Comparison of ENCODE assay signal across 8 cellular contexts in genomic region chr7:1065263-1066260, GRCh38. TPM values are rescaled to one million over a fixed set of nuclear protein-coding genes. Genes with fewer than 3 reads are reported as not detected.
DNase-seq lines count a peak whose midpoint lies in the region; ATAC-seq and TF ChIP-seq lines count a peak whose summit lies in the region.

No MANE protein-coding gene starts in this region.

- no peaks in the 10 kb centered on the region for H4K20me1 ChIP-seq in PC-3 (ENCODE audit: low read length)

- in situ Hi-C loops in GM13977 (cut with MboI; ENCODE audit: low pct_unique_long_range_greater_than_20kb, low sequenced_read_pairs, unreplicated experiment), result loop anchor here (10.0 kb wide), 1 partner anchor 71 kb away; no protein-coding TSS in a partner anchor

- no peak for TF ChIP-seq EP300 in esophagus muscularis mucosa (IDR thresholded peaks at IDR 0.05)

- DNase-seq in 8988T (peak; percentile 99), GM13977 (ENCODE audit: low spot score) (peak; percentile 96), PC-3 (peak; percentile 62), esophagus muscularis mucosa (ENCODE audit: extremely low spot score) (peak; percentile 96)
- DNase-seq in activated T-cell treated with anti-CD3 and anti-CD28 coated beads, Interleukin-2, amount 50 U/mL, for 1 hour, result peak; percentile 86
- DNase-seq in naive thymus-derived CD8-positive, alpha-beta T cell, result peak; percentile 65 to 90 (median 80)
- peak; percentile 76 for DNase-seq in stimulated activated naive B cell treated with anti-CD40 and anti-IgM and Interleukin-4, amounts not matched to agents 10 μg/mL and 1 μg/mL and 100 μg/mL, for 72 hours

- no peaks in the 10 kb centered on the region for H3K36me3 ChIP-seq in PC-3 (ENCODE audit: low read depth, low read length)
- no peaks in the 10 kb centered on the region for H3K36me3 ChIP-seq in esophagus muscularis mucosa

- POLR2A ChIA-PET in PC-3 (lab: Charles Lee; ENCODE audit: unreplicated experiment), result no interaction called here
- POLR2A ChIA-PET in naive thymus-derived CD8-positive, alpha-beta T cell (lab: Charles Lee), result interaction anchor here (0.9 to 2.7 kb wide), 10 partner anchors 8 to 104 kb away, joined by 3 to 36 read pairs (median 4); partner anchors contain the start of gene COX19

- TF ChIP-seq CTCF in GM13977 (IDR thresholded peaks at IDR 0.05; ENCODE audit: extremely low read depth, insufficient read depth, missing control alignments) (peak; percentile 95), PC-3 (conservative IDR thresholded peaks at IDR 0.05; ENCODE audit: low read depth, low read length) (peak; percentile 71), esophagus muscularis mucosa (IDR thresholded peaks at IDR 0.05) (peak in 2 of 3 experiments; percentile 94 to 97)

- H3K9me2 ChIP-seq in PC-3 (replicated peaks; ENCODE audit: low read length), result no peaks in the 10 kb centered on the region

- H2AFZ ChIP-seq in PC-3 (ENCODE audit: low read length), result no peak overlapping the region

- H3K27ac Mint-ChIP-seq in naive thymus-derived CD8-positive, alpha-beta T cell, result peak overlapping the region in 1 of 10 donors; percentile 15
- H3K27ac Mint-ChIP-seq in stimulated activated naive B cell treated with anti-CD40 and anti-IgM and Interleukin-4, amounts not matched to agents 10 μg/mL and 1 μg/mL and 100 μg/mL, for 72 hours, result peak overlapping the region; percentile 67

- H3K27me3 ChIP-seq in PC-3 (ENCODE audit: low read length) (no peaks in the 10 kb centered on the region), esophagus muscularis mucosa (no peaks in the 10 kb centered on the region)

- no peaks in the 10 kb centered on the region for H3K79me2 ChIP-seq in PC-3 (ENCODE audit: low read length)

- ATAC-seq in HG03342 (IDR thresholded peaks at IDR 0.05; ENCODE audit: unreplicated experiment) (peak; percentile 52), PC-3 (peak; percentile 97)
- peak; percentile 97 to 98 for ATAC-seq in naive thymus-derived CD8-positive, alpha-beta T cell
- ATAC-seq in stimulated activated naive B cell treated with anti-CD40 and anti-IgM and Interleukin-4, amounts not matched to agents 10 μg/mL and 1 μg/mL and 100 μg/mL, for 72 hours (replicated peaks), result peak; percentile 73 to 74

- H3K4me3 Mint-ChIP-seq in naive thymus-derived CD8-positive, alpha-beta T cell, result peak overlapping the region; percentile 53 to 81 (median 69)
- H3K4me3 Mint-ChIP-seq in stimulated activated naive B cell treated with anti-CD40 and anti-IgM and Interleukin-4, amounts not matched to agents 10 μg/mL and 1 μg/mL and 100 μg/mL, for 72 hours, result peak overlapping the region; percentile 76 to 85

- no peak overlapping the region for H3K27ac ChIP-seq in PC-3 (ENCODE audit: low read length)
- no peak overlapping the region for H3K27ac ChIP-seq in esophagus muscularis mucosa (replicated peaks in 1 of 4)

- H3K9me3 Mint-ChIP-seq in naive thymus-derived CD8-positive, alpha-beta T cell, result peaks cover 0 to 2% (median 0%) of the 10 kb centered on the region in 9 donors
- no peaks in the 10 kb centered on the region for H3K9me3 Mint-ChIP-seq in stimulated activated naive B cell treated with anti-CD40 and anti-IgM and Interleukin-4, amounts not matched to agents 10 μg/mL and 1 μg/mL and 100 μg/mL, for 72 hours

- H3F3A ChIP-seq in PC-3 (ENCODE audit: low read length, unreplicated experiment), result no peaks in the 10 kb centered on the region

- no peak overlapping the region for H3K9ac ChIP-seq in PC-3 (ENCODE audit: low read length)

- CTCF ChIA-PET in PC-3 (lab: Charles Lee), result interaction anchor here (0.6 to 3.0 kb wide), 4 partner anchors 38 to 1226 kb away, joined by 3 to 31 read pairs (median 5); no protein-coding TSS in a partner anchor

- intact Hi-C loops in PC-3 (cut with micrococcal nuclease) (loop anchor here (1.0 kb wide), 1 partner anchor 72 kb away; no protein-coding TSS in a partner anchor), esophagus muscularis mucosa (cut with DNase I) (loop anchor here (1.0 kb wide), 1 partner anchor 72 kb away; no protein-coding TSS in a partner anchor)

- 43% methylated on average over 31 of the region's 61 CpGs for WGBS in esophagus muscularis mucosa

- peaks cover 0 to 19% (median 0%) of the 10 kb centered on the region in 5 donors for H3K27me3 Mint-ChIP-seq in naive thymus-derived CD8-positive, alpha-beta T cell
- peaks cover 18 to 39% of the 10 kb centered on the region in 2 donors for H3K27me3 Mint-ChIP-seq in stimulated activated naive B cell treated with anti-CD40 and anti-IgM and Interleukin-4, amounts not matched to agents 10 μg/mL and 1 μg/mL and 100 μg/mL, for 72 hours

- H3K36me3 Mint-ChIP-seq in naive thymus-derived CD8-positive, alpha-beta T cell, result peaks cover 0 to 6% (median 2%) of the 10 kb centered on the region in 3 donors
- peaks cover 23 to 33% of the 10 kb centered on the region in 2 donors for H3K36me3 Mint-ChIP-seq in stimulated activated naive B cell treated with anti-CD40 and anti-IgM and Interleukin-4, amounts not matched to agents 10 μg/mL and 1 μg/mL and 100 μg/mL, for 72 hours

- H3K9me3 ChIP-seq in PC-3 (ENCODE audit: low read length), result no peaks in the 10 kb centered on the region
- no peaks in the 10 kb centered on the region for H3K9me3 ChIP-seq in esophagus muscularis mucosa

- H3K4me2 ChIP-seq in PC-3 (ENCODE audit: low read length), result no peak overlapping the region

- H3K4me3 ChIP-seq in PC-3 (ENCODE audit: low read length), result no peak overlapping the region
- peak overlapping the region; percentile 28 to 45 (median 38) for H3K4me3 ChIP-seq in esophagus muscularis mucosa

- no peak for TF ChIP-seq POLR2A in esophagus muscularis mucosa (IDR thresholded peaks at IDR 0.05; ENCODE audit: low read depth)

- H3K4me1 ChIP-seq in PC-3 (ENCODE audit: insufficient read depth, low read length) (no peaks in the 10 kb centered on the region), esophagus muscularis mucosa (peaks cover 15 to 32% (median 26%) of the 10 kb centered on the region in 4 donors)

- BruUV-seq in PC-3 (replicated peaks; lab: Mats Ljungman, UMichigan), result no TSS peak

- H3K4me1 Mint-ChIP-seq in naive thymus-derived CD8-positive, alpha-beta T cell, result peaks cover 5 to 21% (median 17%) of the 10 kb centered on the region in 4 donors
- peaks cover 42 to 52% of the 10 kb centered on the region in 2 donors for H3K4me1 Mint-ChIP-seq in stimulated activated naive B cell treated with anti-CD40 and anti-IgM and Interleukin-4, amounts not matched to agents 10 μg/mL and 1 μg/mL and 100 μg/mL, for 72 hours

RNA-seq across cellular contexts. Expression of gene GPR146, which starts 21.2 kb away (rescaled TPM):
- total RNA-seq in PC-3 (2014; rRNA removed), result 2.0 and 2.7 TPM in 2 replicates
- total RNA-seq in esophagus muscularis mucosa, result 10 to 100 TPM; 12.5 to 30.8 (median 25.5) TPM
- total RNA-seq in naive thymus-derived CD8-positive, alpha-beta T cell, result 1 to 10 TPM; 7.0 to 9.5 TPM
- polyA plus RNA-seq in naive thymus-derived CD8-positive, alpha-beta T cell, result 1 to 10 TPM; 1.4 to 3.8 (median 2.5) TPM

RNA-seq across cellular contexts. Expression of gene GPER1, which starts 22.4 kb away (rescaled TPM):
- total RNA-seq in PC-3 (2014; rRNA removed) (4.9 and 8.0 TPM in 2 replicates), esophagus muscularis mucosa (10 to 100 TPM in 2 of 4 donors, 1 to 10 TPM in 2; 4.6 to 19.9 (median 11.0) TPM)
- total RNA-seq in naive thymus-derived CD8-positive, alpha-beta T cell, result under 1 TPM in 1 of 2 experiments, not detected in 1; 0.25 TPM
- under 1 TPM in 1 of 3 donors, not detected in 2; 0.11 TPM for polyA plus RNA-seq in naive thymus-derived CD8-positive, alpha-beta T cell
